ENCODE assay signal across 8 cellular contexts in genomic region chr14:104799657-104800599, GRCh38. TPM values are rescaled to one million over a fixed set of nuclear protein-coding genes. Genes with fewer than 3 reads are reported as not detected.
DNase-seq lines count a peak whose midpoint lies in the region; ATAC-seq and TF ChIP-seq lines count a peak whose summit lies in the region.

No MANE protein-coding gene starts in this region.

- H2AFZ ChIP-seq in PC-3 (ENCODE audit: low read length): peak overlapping the region; percentile 69

- H3K4me1 Mint-ChIP-seq in activated T-helper 17 cell treated with anti-CD3 and anti-CD28 coated beads, Interleukin-2, amount 50 U/mL, for 72 hours: peaks cover 5% of the 10 kb centered on the region
- peaks cover 0 to 3% of the 10 kb centered on the region in 2 donors for H3K4me1 Mint-ChIP-seq in natural killer cell treated with Interleukin-12 subunit alpha and Interleukin-12 subunit beta and Interleukin-15 and Interleukin-18, amount 100 ng/mL, for 72 hours (ENCODE audit: low read depth in 2 of 2)
- peaks cover 25% of the 10 kb centered on the region for H3K4me1 Mint-ChIP-seq in stimulated activated naive CD8-positive, alpha-beta T cell treated with anti-CD3 and anti-CD28 coated beads, Interleukin-15, Interleukin-2, amounts not matched to agents 100 ng/mL and 50 ng/mL, for 24 hours (ENCODE audit: low read depth)

- no peak overlapping the region for H3K27ac Mint-ChIP-seq in activated T-helper 17 cell treated with anti-CD3 and anti-CD28 coated beads, Interleukin-2, amount 50 U/mL, for 72 hours
- H3K27ac Mint-ChIP-seq in natural killer cell treated with Interleukin-12 subunit alpha and Interleukin-12 subunit beta and Interleukin-15 and Interleukin-18, amount 100 ng/mL, for 72 hours: peak overlapping the region in 1 of 2 donors; percentile 42
- H3K27ac Mint-ChIP-seq in stimulated activated naive CD8-positive, alpha-beta T cell treated with anti-CD3 and anti-CD28 coated beads, Interleukin-15, Interleukin-2, amounts not matched to agents 100 ng/mL and 50 ng/mL, for 24 hours: peak overlapping the region; percentile 45

- BruUV-seq in PC-3 (replicated peaks; lab: Mats Ljungman, UMichigan): TSS peak; percentile 64

- H3K27me3 Mint-ChIP-seq in activated T-helper 17 cell treated with anti-CD3 and anti-CD28 coated beads, Interleukin-2, amount 50 U/mL, for 72 hours: no peaks in the 10 kb centered on the region
- H3K27me3 Mint-ChIP-seq in natural killer cell treated with Interleukin-12 subunit alpha and Interleukin-12 subunit beta and Interleukin-15 and Interleukin-18, amount 100 ng/mL, for 72 hours: no peaks in the 10 kb centered on the region
- peaks cover 12% of the 10 kb centered on the region for H3K27me3 Mint-ChIP-seq in stimulated activated naive CD8-positive, alpha-beta T cell treated with anti-CD3 and anti-CD28 coated beads, Interleukin-15, Interleukin-2, amounts not matched to agents 100 ng/mL and 50 ng/mL, for 24 hours

- H3K4me3 ChIP-seq in PC-3 (ENCODE audit: low read length): peak overlapping the region; percentile 54

- CTCF ChIA-PET in PC-3 (lab: Charles Lee): interaction anchor here (0.6 to 1.0 kb wide), 2 partner anchors 27 to 29 kb away, joined by 3 read pairs; no protein-coding TSS in a partner anchor

- H3K9ac ChIP-seq in PC-3 (ENCODE audit: low read length): no peak overlapping the region

- no peaks in the 10 kb centered on the region for H3K36me3 Mint-ChIP-seq in activated T-helper 17 cell treated with anti-CD3 and anti-CD28 coated beads, Interleukin-2, amount 50 U/mL, for 72 hours (ENCODE audit: low read depth)
- H3K36me3 Mint-ChIP-seq in natural killer cell treated with Interleukin-12 subunit alpha and Interleukin-12 subunit beta and Interleukin-15 and Interleukin-18, amount 100 ng/mL, for 72 hours: no peaks in the 10 kb centered on the region
- no peaks in the 10 kb centered on the region for H3K36me3 Mint-ChIP-seq in stimulated activated naive CD8-positive, alpha-beta T cell treated with anti-CD3 and anti-CD28 coated beads, Interleukin-15, Interleukin-2, amounts not matched to agents 100 ng/mL and 50 ng/mL, for 24 hours (ENCODE audit: low read depth)

- peak overlapping the region; percentile 78 for H3K4me2 ChIP-seq in PC-3 (ENCODE audit: low read length)

- no peaks in the 10 kb centered on the region for H3K36me3 ChIP-seq in PC-3 (ENCODE audit: low read depth, low read length)

- intact Hi-C loops in PC-3 (cut with micrococcal nuclease): no loop called here

- no peak overlapping the region for H3K27ac ChIP-seq in PC-3 (ENCODE audit: low read length)

- in situ Hi-C loops in GM13977 (cut with MboI; ENCODE audit: low pct_unique_long_range_greater_than_20kb, low sequenced_read_pairs, unreplicated experiment): no loop called here

- no peaks in the 10 kb centered on the region for H3K27me3 ChIP-seq in PC-3 (ENCODE audit: low read length)

- H3K4me3 Mint-ChIP-seq in activated T-helper 17 cell treated with anti-CD3 and anti-CD28 coated beads, Interleukin-2, amount 50 U/mL, for 72 hours: peak overlapping the region; percentile 36
- H3K4me3 Mint-ChIP-seq in natural killer cell treated with Interleukin-12 subunit alpha and Interleukin-12 subunit beta and Interleukin-15 and Interleukin-18, amount 100 ng/mL, for 72 hours: peak overlapping the region; percentile 48
- peak overlapping the region; percentile 56 for H3K4me3 Mint-ChIP-seq in stimulated activated naive CD8-positive, alpha-beta T cell treated with anti-CD3 and anti-CD28 coated beads, Interleukin-15, Interleukin-2, amounts not matched to agents 100 ng/mL and 50 ng/mL, for 24 hours

- H3K9me2 ChIP-seq in PC-3 (replicated peaks; ENCODE audit: low read length): no peaks in the 10 kb centered on the region

- H3F3A ChIP-seq in PC-3 (ENCODE audit: low read length, unreplicated experiment): no peaks in the 10 kb centered on the region

- no peaks in the 10 kb centered on the region for H3K9me3 ChIP-seq in PC-3 (ENCODE audit: low read length)

- no peaks in the 10 kb centered on the region for H4K20me1 ChIP-seq in PC-3 (ENCODE audit: low read length)

- TF ChIP-seq CTCF in GM13977 (IDR thresholded peaks at IDR 0.05; ENCODE audit: extremely low read depth, insufficient read depth, missing control alignments) (peak; percentile 23), PC-3 (conservative IDR thresholded peaks at IDR 0.05; ENCODE audit: low read depth, low read length) (peak; percentile 30)

- peak; percentile 97 for DNase-seq in GM13977 (ENCODE audit: low spot score)
- peak; percentile 77 for DNase-seq in PC-3
- peak; percentile 69 for DNase-seq in fibroblast of peridontal ligament (ENCODE audit: extremely low read depth)
- peak; percentile 82 for DNase-seq in natural killer cell treated with Interleukin-12 subunit alpha and Interleukin-12 subunit beta and Interleukin-15 and Interleukin-18, amount 100 ng/mL, for 72 hours (ENCODE audit: low spot score)

- POLR2A ChIA-PET in PC-3 (lab: Charles Lee; ENCODE audit: unreplicated experiment): no interaction called here

- ATAC-seq in HG02885 (IDR thresholded peaks at IDR 0.05; ENCODE audit: poor library complexity, unreplicated experiment) (peak; percentile 59), PC-3 (peak; percentile 41), GM18517 (IDR thresholded peaks at IDR 0.05; ENCODE audit: unreplicated experiment) (no peak)
- peak; percentile 73 for ATAC-seq in activated T-helper 17 cell treated with anti-CD3 and anti-CD28 coated beads, Interleukin-2, amount 50 U/mL, for 72 hours (replicated peaks)
- ATAC-seq in natural killer cell treated with Interleukin-12 subunit alpha and Interleukin-12 subunit beta and Interleukin-15 and Interleukin-18, amount 100 ng/mL, for 72 hours: peak; percentile 83 to 86

- H3K4me1 ChIP-seq in PC-3 (ENCODE audit: insufficient read depth, low read length): peaks cover 35% of the 10 kb centered on the region

- no peaks in the 10 kb centered on the region for H3K9me3 Mint-ChIP-seq in activated T-helper 17 cell treated with anti-CD3 and anti-CD28 coated beads, Interleukin-2, amount 50 U/mL, for 72 hours
- H3K9me3 Mint-ChIP-seq in natural killer cell treated with Interleukin-12 subunit alpha and Interleukin-12 subunit beta and Interleukin-15 and Interleukin-18, amount 100 ng/mL, for 72 hours: no peaks in the 10 kb centered on the region
- H3K9me3 Mint-ChIP-seq in stimulated activated naive CD8-positive, alpha-beta T cell treated with anti-CD3 and anti-CD28 coated beads, Interleukin-15, Interleukin-2, amounts not matched to agents 100 ng/mL and 50 ng/mL, for 24 hours: no peaks in the 10 kb centered on the region

- peaks cover 19% of the 10 kb centered on the region for H3K79me2 ChIP-seq in PC-3 (ENCODE audit: low read length)

RNA-seq across cellular contexts. Expression of gene ZBTB42, which starts 1.0 kb away (rescaled TPM):
- 9.2 and 11.3 TPM in 2 replicates for total RNA-seq in PC-3 (2014; rRNA removed)
- total RNA-seq in activated T-helper 17 cell treated with anti-CD3 and anti-CD28 coated beads, Interleukin-2, amount 50 U/mL, for 72 hours: 1 to 10 TPM; 3.0 to 3.2 TPM
- 1 to 10 TPM; 1.3 to 3.0 TPM for total RNA-seq in natural killer cell treated with Interleukin-12 subunit alpha and Interleukin-12 subunit beta and Interleukin-15 and Interleukin-18, amount 100 ng/mL, for 72 hours

RNA-seq across cellular contexts. Expression of gene AKT1, which starts 4.4 kb away (rescaled TPM):
- 196 and 212 TPM in 2 replicates for total RNA-seq in PC-3 (2014; rRNA removed)
- 100 to 1,000 TPM in 1 of 2 donors, 10 to 100 TPM in 1; 81.3 to 160 TPM for total RNA-seq in activated T-helper 17 cell treated with anti-CD3 and anti-CD28 coated beads, Interleukin-2, amount 50 U/mL, for 72 hours
- total RNA-seq in natural killer cell treated with Interleukin-12 subunit alpha and Interleukin-12 subunit beta and Interleukin-15 and Interleukin-18, amount 100 ng/mL, for 72 hours: 100 to 1,000 TPM; 128 to 229 TPM

RNA-seq across cellular contexts. Expression of gene SIVA1, which starts 47.0 kb away (rescaled TPM):
- total RNA-seq in PC-3 (2014; rRNA removed): 375 and 519 TPM in 2 replicates
- 100 to 1,000 TPM in 1 of 2 donors, 10 to 100 TPM in 1; 65.2 to 121 TPM for total RNA-seq in activated T-helper 17 cell treated with anti-CD3 and anti-CD28 coated beads, Interleukin-2, amount 50 U/mL, for 72 hours
- total RNA-seq in natural killer cell treated with Interleukin-12 subunit alpha and Interleukin-12 subunit beta and Interleukin-15 and Interleukin-18, amount 100 ng/mL, for 72 hours: 100 to 1,000 TPM in 1 of 2 donors, 10 to 100 TPM in 1; 74.5 to 157 TPM
